ENCODE assay signal across 14 cellular contexts in genomic region chr15:22945071-22945470, GRCh38. TPM values are rescaled to one million over a fixed set of nuclear protein-coding genes. Genes with fewer than 3 reads are reported as not detected.
DNase-seq lines count a peak whose midpoint lies in the region; ATAC-seq and TF ChIP-seq lines count a peak whose summit lies in the region.
"Had no signal": no experiment of that assay in that cellular context is flagged by ENCODE, and none has a peak within 500 bp of the region (broad histone marks: within the 10 kb centered on the region; RNA-seq: fewer than 3 reads in every experiment).

No MANE protein-coding gene starts in this region.

- peaks cover 7 to 47% (median 23%) of the 10 kb centered on the region in 3 donors for H3K4me1 ChIP-seq in esophagus squamous epithelium
- H3K4me1 ChIP-seq in stomach smooth muscle (ENCODE audit: control insufficient read depth, insufficient read depth, low read length), result peaks cover 22% of the 10 kb centered on the region

- H3K36me3 ChIP-seq in esophagus squamous epithelium (peaks cover 9 to 74% (median 22%) of the 10 kb centered on the region in 3 donors), stomach smooth muscle (ENCODE audit: control insufficient read depth in 2 of 2, insufficient read depth in 2 of 2, low read length in 2 of 2) (peaks cover 25% of the 10 kb centered on the region in 2 donors)

- no peaks in the 10 kb centered on the region for H3K27me3 ChIP-seq in esophagus squamous epithelium
- H3K27me3 ChIP-seq in stomach smooth muscle (ENCODE audit: control insufficient read depth in 1 of 2, insufficient read depth in 2 of 2, low read length in 2 of 2), result no peaks in the 10 kb centered on the region
- H3K27me3 ChIP-seq: MG63 had no signal

- H3K27ac ChIP-seq in esophagus squamous epithelium (peak overlapping the region; percentile 30 to 86 (median 54)), stomach smooth muscle (ENCODE audit: low read length) (peak overlapping the region; percentile 41)

- H3K9me3 ChIP-seq in esophagus squamous epithelium (no peaks in the 10 kb centered on the region), stomach smooth muscle (ENCODE audit: control insufficient read depth in 2 of 2, low read length in 2 of 2) (no peaks in the 10 kb centered on the region)
- H3K9me3 ChIP-seq: MG63 had no signal

- TF ChIP-seq POLR2A in esophagus squamous epithelium (IDR thresholded peaks at IDR 0.05), result no peak

- no peak for TF ChIP-seq CTCF in esophagus squamous epithelium (IDR thresholded peaks at IDR 0.05)

- intact Hi-C loops in esophagus squamous epithelium (cut with DNase I), result no loop called here

- ATAC-seq in GM18868 (IDR thresholded peaks at IDR 0.05; ENCODE audit: unreplicated experiment), result no peak
- ATAC-seq: T-cell had no signal

- no peak overlapping the region for H3K9ac ChIP-seq in stomach smooth muscle (ENCODE audit: low read length in 2 of 2)

- WGBS in esophagus squamous epithelium, 2 donors, result 57 to 80% methylated on average over 5 to 7 of the region's 10 CpGs

- H3K4me3 ChIP-seq in esophagus squamous epithelium, result no peak overlapping the region
- H3K4me3 ChIP-seq in stomach smooth muscle (ENCODE audit: low read length in 2 of 2), result no peak overlapping the region
- H3K4me3 ChIP-seq: MG63 had no signal

- DNase-seq in NCI-H2171 (lab: John Stamatoyannopoulos, UW) (peak; percentile 30), NCI-H2171 treated with DMSO at 0.1 percent for 48 hours (lab: John Stamatoyannopoulos, UW) (no peak), NCI-H69 (lab: John Stamatoyannopoulos, UW) (peak; percentile 86), esophagus squamous epithelium (lab: John Stamatoyannopoulos, UW) (no peak), kidney tubule cell (ENCODE audit: low spot score) (no peak)
- DNase-seq in stimulated activated naive CD4-positive, alpha-beta T cell treated with Interleukin-2 at 50 U/mL for 16 hours (lab: John Stamatoyannopoulos, UW), result no peak
- DNase-seq: CD4-positive, CD25-positive, alpha-beta regulatory T cell; DND-41; GF-D8; MG63; NCI-H1930; T-cell had no signal

RNA-seq across cellular contexts. Expression of gene CYFIP1, which starts 35.1 kb away (rescaled TPM):
- total RNA-seq in esophagus squamous epithelium, result 10 to 100 TPM; 88.0 to 92.5 (median 90.1) TPM

Comparison
In these comparisons a context has a peak if more than half of its experiments do, and no peak if none do; other contexts are left out.
1. DNase-seq: peak in NCI-H2171 (single experiment) and NCI-H69 (single experiment); none in NCI-H2171 treated with DMSO at 0.1 percent for 48 hours (single experiment), esophagus squamous epithelium (single experiment), kidney tubule cell (single experiment) and stimulated activated naive CD4-positive, alpha-beta T cell treated with Interleukin-2 at 50 U/mL for 16 hours (single experiment).